In the genomic region with DNA sequence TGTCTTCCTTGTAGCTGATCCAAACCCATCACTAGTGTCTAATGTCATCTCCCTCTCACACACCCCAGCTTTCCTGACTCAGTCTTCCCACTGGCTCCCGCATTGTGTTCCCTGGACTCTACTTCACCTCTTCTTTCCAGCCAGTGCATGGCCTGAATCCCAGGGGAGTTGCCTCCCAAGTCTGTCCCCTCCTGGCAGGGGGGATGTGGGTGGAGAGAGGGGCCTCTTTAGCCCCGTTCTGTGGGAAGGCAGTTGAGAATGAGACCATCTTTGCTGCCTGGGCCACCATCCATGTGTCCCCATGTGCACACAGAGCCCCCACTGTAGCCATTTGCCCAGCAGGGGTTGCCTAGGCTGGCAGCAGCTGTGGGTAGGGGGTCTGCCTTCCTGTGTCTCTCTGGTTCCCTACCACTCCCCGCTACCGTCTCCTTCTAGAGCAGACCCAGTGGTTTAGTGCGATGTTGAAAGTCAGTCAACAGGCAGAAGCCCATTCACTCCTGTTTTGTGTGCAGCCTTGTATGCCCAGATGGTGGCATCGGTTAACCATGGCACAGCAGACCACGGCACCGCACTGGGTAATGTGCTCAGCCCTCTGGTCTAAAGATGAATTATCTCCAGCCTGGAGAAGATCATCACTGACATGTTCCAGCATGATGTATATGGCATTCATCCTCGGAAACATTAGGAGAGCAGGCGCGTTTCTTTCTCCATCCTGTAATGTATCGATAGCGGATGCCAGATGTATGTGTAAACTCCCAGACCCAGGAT, we compare ENCODE assay signal across 9 cellular contexts.
A peak's percentile ranks its signal among the peaks of the same experiment; 100 is the strongest.
DNase-seq lines count a peak whose midpoint lies in the region; ATAC-seq and TF ChIP-seq lines count a peak whose summit lies in the region.
"Had no signal": no experiment of that assay in that cellular context is flagged by ENCODE, and none has a peak within 500 bp of the region (broad histone marks: within the 10 kb centered on the region; RNA-seq: fewer than 3 reads in every experiment).

No MANE protein-coding gene starts in this region.

- H3K4me1 ChIP-seq in H9 (ENCODE audit: insufficient read depth, low read length) (no peaks in the 10 kb centered on the region), OCI-LY7 (ENCODE audit: insufficient read depth, low read length, poor library complexity, severe bottlenecking) (no peaks in the 10 kb centered on the region)

- no peaks in the 10 kb centered on the region for H3K27me3 Mint-ChIP-seq in H9 (ENCODE audit: low read depth)
- peaks cover 5 to 14% (median 13%) of the 10 kb centered on the region in 3 donors for H3K27me3 Mint-ChIP-seq in CD14-positive monocyte (ENCODE audit: low read depth in 3 of 3)

- no peak overlapping the region for H4K5ac ChIP-seq in H9 (ENCODE audit: insufficient read length, low read depth, low read length)

- no peak overlapping the region for H3K14ac ChIP-seq in H9 (ENCODE audit: insufficient read depth, low read length)

- CTCF ChIA-PET in OCI-LY7 (lab: Charles Lee; ENCODE audit: unreplicated experiment) = no interaction called here

- TF ChIP-seq CTCF in H9 (conservative IDR thresholded peaks at IDR 0.05) = peak; percentile 37; the same call in 2 of the 3 replicates
- TF ChIP-seq CTCF in OCI-LY7 (conservative IDR thresholded peaks at IDR 0.05; ENCODE audit: low read length) = peak; percentile 53; the same call in 1 of the 2 replicates
- TF ChIP-seq CTCF in CD14-positive monocyte (IDR thresholded peaks at IDR 0.05) = no peak

- H3K36me3 ChIP-seq in OCI-LY7 (ENCODE audit: insufficient read depth, low read length) = no peaks in the 10 kb centered on the region

- no peak overlapping the region for H3K18ac ChIP-seq in H9 (ENCODE audit: insufficient read length, low read depth, low read length)

- H2BK15ac ChIP-seq in H9 (ENCODE audit: low read depth, low read length) = no peak overlapping the region

- H4K20me1 ChIP-seq in H9 (ENCODE audit: control insufficient read depth, insufficient read depth, insufficient read length) (no peaks in the 10 kb centered on the region), OCI-LY7 (ENCODE audit: insufficient read depth, low read length) (no peaks in the 10 kb centered on the region)

- DNase-seq in H9 = no peak
- DNase-seq in OCI-LY7 (ENCODE audit: low spot score) = no peak
- peak; percentile 36 for DNase-seq in dermis blood vessel endothelial cell
- peak; percentile 9 for DNase-seq in stimulated activated CD4-positive, alpha-beta T cell treated with anti-CD3 and anti-CD28 coated beads, Interleukin-2, amount 100 ng/mL, for 4 hours (ENCODE audit: low read depth)
- DNase-seq in CD14-positive monocyte (ENCODE audit: low spot score) = no peak
- no peak for DNase-seq in SKM-1 (lab: John Stamatoyannopoulos, UW; ENCODE audit: unreplicated experiment)
- DNase-seq in SIG-M5 treated with dmso at 0.1 percent for 504 hours (lab: John Stamatoyannopoulos, UW; ENCODE audit: unreplicated experiment) = no peak
- DNase-seq: left cardiac atrium had no signal

- H3K4me1 Mint-ChIP-seq in H9 (peaks cover 6 to 15% of the 10 kb centered on the region in 2 experiments), CD14-positive monocyte (peaks cover 41% of the 10 kb centered on the region)

- no peak overlapping the region for H3K4me3 Mint-ChIP-seq in H9
- no peak overlapping the region for H3K4me3 Mint-ChIP-seq in CD14-positive monocyte

- WGBS in H9 (ENCODE audit: extremely low coverage, insufficient read length, low lambda C conversion rate) = no CpG with 5 or more reads among the region's 13 CpGs

- H3K36me3 Mint-ChIP-seq in H9 (ENCODE audit: insufficient read depth in 1 of 3, low read depth in 3 of 3) (no peaks in the 10 kb centered on the region; a peak in 1 of 7 replicates), CD14-positive monocyte (peaks cover 0 to 10% of the 10 kb centered on the region in 2 donors)

- H3K27ac Mint-ChIP-seq in H9 (no peak overlapping the region; a peak in 1 of 7 replicates), CD14-positive monocyte (peak overlapping the region in 1 of 7 donors; percentile 32)

- H3K79me1 ChIP-seq in H9 (ENCODE audit: insufficient read depth, low read depth, low read length, poor library complexity, severe bottlenecking) = no peaks in the 10 kb centered on the region

- no peak overlapping the region for H2BK20ac ChIP-seq in H9 (ENCODE audit: low read depth, low read length, poor library complexity, severe bottlenecking)

- no peak overlapping the region for H3K56ac ChIP-seq in H9 (ENCODE audit: insufficient read length, low read depth, low read length)

- no peaks in the 10 kb centered on the region for H3K27me3 ChIP-seq in H9 (ENCODE audit: insufficient read depth, low read length)

- H3K4ac ChIP-seq in H9 (ENCODE audit: low read depth, low read length) = no peak overlapping the region

- no peak overlapping the region for H2BK5ac ChIP-seq in H9 (ENCODE audit: insufficient read length, low read length)

- no peak overlapping the region for H4K91ac ChIP-seq in H9 (ENCODE audit: insufficient read length, low read depth, low read length)

- H2AK5ac ChIP-seq in H9 (ENCODE audit: insufficient read length, low read length) = no peak overlapping the region

- H3K4me2 ChIP-seq in H9 (ENCODE audit: insufficient read depth, insufficient read length, low read length) (no peak overlapping the region), OCI-LY7 (ENCODE audit: low read length) (no peak overlapping the region)

- no peak overlapping the region for H3T11ph ChIP-seq in H9 (ENCODE audit: low read length)

- ATAC-seq in HG02973 (IDR thresholded peaks at IDR 0.05; ENCODE audit: unreplicated experiment) = no peak

- no peak overlapping the region for H2BK120ac ChIP-seq in H9 (ENCODE audit: low read depth, low read length, poor library complexity, severe bottlenecking)

- H4K8ac ChIP-seq in H9 (replicated peaks; ENCODE audit: insufficient read length, low read depth, low read length) = no peak overlapping the region

- POLR2A ChIA-PET in OCI-LY7 (lab: Charles Lee) = no interaction called here

- BruUV-seq in OCI-LY7 (replicated peaks; lab: Mats Ljungman, UMichigan) = no TSS peak

- intact Hi-C loops in OCI-LY7 (cut with micrococcal nuclease; ENCODE audit: unreplicated experiment) = no loop called here
- intact Hi-C loops in CD14-positive monocyte (cut with micrococcal nuclease) = no loop called here

- H3K9me3 ChIP-seq in H9 (ENCODE audit: control insufficient read depth, low read depth, low read length) (no peaks in the 10 kb centered on the region), OCI-LY7 (ENCODE audit: low read length) (no peaks in the 10 kb centered on the region)

- H3K4me3 ChIP-seq in OCI-LY7 (ENCODE audit: low read depth, low read length, poor library complexity, severe bottlenecking) = no peak overlapping the region

- H3K9me3 Mint-ChIP-seq in H9 (no peaks in the 10 kb centered on the region), CD14-positive monocyte (peaks cover 0 to 5% (median 0%) of the 10 kb centered on the region in 7 donors)

- H3K27ac ChIP-seq in H9 (ENCODE audit: insufficient read length, low read depth, low read length) (no peak overlapping the region), OCI-LY7 (ENCODE audit: low read depth, low read length, poor library complexity, severe bottlenecking) (no peak overlapping the region)

- no peaks in the 10 kb centered on the region for H3K79me2 ChIP-seq in H9 (ENCODE audit: insufficient read depth, low read length)
- no peaks in the 10 kb centered on the region for H3K79me2 ChIP-seq in OCI-LY7 (ENCODE audit: insufficient read depth, low read depth, low read length)

- no peaks in the 10 kb centered on the region for H3K9me2 ChIP-seq in OCI-LY7 (ENCODE audit: insufficient read depth, low read length)

- no peak overlapping the region for H3K23ac ChIP-seq in H9 (ENCODE audit: insufficient read length, low read depth, low read length)

- no peaks in the 10 kb centered on the region for H3K23me2 ChIP-seq in H9 (ENCODE audit: insufficient read length, low read depth, low read length, poor library complexity, severe bottlenecking)

- H3K9ac ChIP-seq in H9 (ENCODE audit: extremely low read depth, insufficient read length, low read length) = no peak overlapping the region

- no peak overlapping the region for H2AFZ ChIP-seq in H9 (ENCODE audit: low read length)
- no peak overlapping the region for H2AFZ ChIP-seq in OCI-LY7 (ENCODE audit: low read length)

- no peak overlapping the region for H2BK12ac ChIP-seq in H9 (ENCODE audit: insufficient read length, low read depth, low read length)

Comparison
In these comparisons a context has a peak if more than half of its experiments do, and no peak if none do; other contexts are left out.
1. DNase-seq: peak in dermis blood vessel endothelial cell (single experiment) and stimulated activated CD4-positive, alpha-beta T cell treated with anti-CD3 and anti-CD28 coated beads, Interleukin-2, amount 100 ng/mL, for 4 hours (single experiment); none in H9 (single experiment), OCI-LY7 (single experiment), CD14-positive monocyte (single experiment), SKM-1 (single experiment) and SIG-M5 treated with dmso at 0.1 percent for 504 hours (single experiment).